Comparison of ENCODE assay signal across 8 cellular contexts in genomic region chrX:68511255-68511654, GRCh38. TPM values are rescaled to one million over a fixed set of nuclear protein-coding genes. Genes with fewer than 3 reads are reported as not detected.
DNase-seq lines count a peak whose midpoint lies in the region; ATAC-seq and TF ChIP-seq lines count a peak whose summit lies in the region.

No MANE protein-coding gene starts in this region.

- in situ Hi-C loops in mammary epithelial cell (cut with MboI; ENCODE audit: low sequenced_read_pairs in 2 of 2) = no loop called here

- H3K36me3 ChIP-seq in CD8-positive, alpha-beta memory T cell (ENCODE audit: insufficient read depth, low read length) = no peaks in the 10 kb centered on the region
- H3K36me3 ChIP-seq in mammary epithelial cell (ENCODE audit: insufficient read depth, low read length) (peaks cover 7% of the 10 kb centered on the region), aorta (ENCODE audit: control insufficient read depth in 1 of 2, insufficient read depth in 2 of 2, low read length in 1 of 2) (no peaks in the 10 kb centered on the region)

- H3K27ac Mint-ChIP-seq in CD8-positive, alpha-beta memory T cell = peak overlapping the region in 1 of 8 donors; percentile 58

- no peaks in the 10 kb centered on the region for H3K4me1 ChIP-seq in CD8-positive, alpha-beta memory T cell (ENCODE audit: insufficient read depth, low read length)
- H3K4me1 ChIP-seq in mammary epithelial cell (ENCODE audit: insufficient read depth, low read length) (no peaks in the 10 kb centered on the region), aorta (ENCODE audit: control insufficient read depth in 1 of 2, insufficient read depth in 2 of 2, low read length in 2 of 2) (no peaks in the 10 kb centered on the region)

- WGBS in mammary epithelial cell (ENCODE audit: low coverage, missing lambda C conversion rate) = 3% methylated on average over 3 of the region's 3 CpGs
- 15 to 22% methylated on average over 3 of the region's 3 CpGs for WGBS in aorta, 2 donors

- no peaks in the 10 kb centered on the region for H3K9me3 ChIP-seq in CD8-positive, alpha-beta memory T cell (ENCODE audit: low read length)
- no peaks in the 10 kb centered on the region for H3K9me3 ChIP-seq in mammary epithelial cell (replicated peaks; ENCODE audit: insufficient read depth, low read length)
- H3K9me3 ChIP-seq in aorta (ENCODE audit: control insufficient read depth, low read length) = no peaks in the 10 kb centered on the region

- ATAC-seq in HG02870 (IDR thresholded peaks at IDR 0.05; ENCODE audit: unreplicated experiment) = peak; percentile 74
- no peak for ATAC-seq in aorta (ENCODE audit: low FRiP score)
- ATAC-seq in omental fat pad (ENCODE audit: low FRiP score) = no peak

- H3K4me3 ChIP-seq in CD8-positive, alpha-beta memory T cell (ENCODE audit: low read length) = no peak overlapping the region
- H3K4me3 ChIP-seq in mammary epithelial cell (replicated peaks in 1 of 3; ENCODE audit: insufficient read depth in 1 of 3, low read depth in 2 of 3, low read length in 3 of 3) (no peak overlapping the region), aorta (ENCODE audit: low read length in 2 of 2) (no peak overlapping the region)

- DNase-seq in CD8-positive, alpha-beta memory T cell = peak in 3 of 5 donors; percentile 1 to 26 (median 14)
- DNase-seq in NCI-H2227 treated with DMSO at 0.1 percent for 48 hours (lab: John Stamatoyannopoulos, UW) = peak; percentile 53
- DNase-seq in mammary epithelial cell = peak; percentile 32
- peak; percentile 52 to 71 for DNase-seq in lung microvascular endothelial cell (ENCODE audit: low read depth in 2 of 2)
- DNase-seq in aorta = no peak
- DNase-seq in omental fat pad (ENCODE audit: low spot score) = no peak

- H3K27ac ChIP-seq in CD8-positive, alpha-beta memory T cell (ENCODE audit: low read depth, low read length) = no peak overlapping the region
- H3K27ac ChIP-seq in mammary epithelial cell (ENCODE audit: insufficient read depth, low read depth, low read length) = no peak overlapping the region
- H3K27ac ChIP-seq in aorta (ENCODE audit: low read depth in 1 of 2, low read length in 2 of 2) = no peak overlapping the region

- H3K36me3 Mint-ChIP-seq in CD8-positive, alpha-beta memory T cell = peaks cover 0 to 36% (median 0%) of the 10 kb centered on the region in 3 donors

- H3K4me3 Mint-ChIP-seq in CD8-positive, alpha-beta memory T cell = no peak overlapping the region

- peaks cover 14% of the 10 kb centered on the region for H3K79me2 ChIP-seq in mammary epithelial cell (ENCODE audit: insufficient read depth, low read length)

- H3K4me2 ChIP-seq in mammary epithelial cell (ENCODE audit: insufficient read depth, low read depth, low read length) = no peak overlapping the region

- BruUV-seq in mammary epithelial cell (replicated peaks; lab: Mats Ljungman, UMichigan) = no TSS peak

- H2AFZ ChIP-seq in mammary epithelial cell (ENCODE audit: low read depth, low read length) = no peak overlapping the region

- peaks cover 19 to 34% (median 32%) of the 10 kb centered on the region in 3 donors for H3K4me1 Mint-ChIP-seq in CD8-positive, alpha-beta memory T cell

- H3K27me3 Mint-ChIP-seq in CD8-positive, alpha-beta memory T cell = no peaks in the 10 kb centered on the region

- POLR2A ChIA-PET in CD8-positive, alpha-beta memory T cell (lab: Charles Lee) = no interaction called here

- H3K9me3 Mint-ChIP-seq in CD8-positive, alpha-beta memory T cell = no peaks in the 10 kb centered on the region

- peak; percentile 58 for TF ChIP-seq CTCF in GM12874 (IDR thresholded peaks at IDR 0.05; ENCODE audit: insufficient read depth, low read depth, low read length)
- peak; percentile 85 to 86 for TF ChIP-seq CTCF in mammary epithelial cell (conservative IDR thresholded peaks at IDR 0.05 in 1 of 2, IDR thresholded peaks at IDR 0.05 in 1 of 2; ENCODE audit: extremely low read depth in 1 of 2, insufficient read depth in 1 of 2, low read depth in 1 of 2, low read length in 2 of 2)
- TF ChIP-seq CTCF in omental fat pad (IDR thresholded peaks at IDR 0.05) = no peak

- CTCF ChIA-PET in CD8-positive, alpha-beta memory T cell (lab: Charles Lee) = no interaction called here
- CTCF ChIA-PET in mammary epithelial cell (lab: Charles Lee; ENCODE audit: low non-redundant PET) = no interaction called here

- H4K20me1 ChIP-seq in mammary epithelial cell (ENCODE audit: insufficient read depth, low read length) = no peaks in the 10 kb centered on the region

- dilution Hi-C loops in mammary epithelial cell (cut with HindIII; ENCODE audit: low sequenced_read_pairs) = no loop called here

- no peak overlapping the region for H3K9ac ChIP-seq in mammary epithelial cell (ENCODE audit: insufficient read depth, low read length)

- intact Hi-C loops in mammary epithelial cell (cut with micrococcal nuclease) (loop anchor here (1.0 to 5.0 kb wide), 5 partner anchors 200 to 1586 kb away; no protein-coding TSS in a partner anchor), aorta (cut with DNase I) (loop anchor here (5.0 to 10.0 kb wide), 2 partner anchors 294 to 776 kb away; no protein-coding TSS in a partner anchor)

- H3K27me3 ChIP-seq in CD8-positive, alpha-beta memory T cell (ENCODE audit: insufficient read depth, low read length, poor library complexity, severe bottlenecking) = no peaks in the 10 kb centered on the region
- H3K27me3 ChIP-seq in mammary epithelial cell (ENCODE audit: insufficient read depth, low read length) = no peaks in the 10 kb centered on the region
- H3K27me3 ChIP-seq in aorta (ENCODE audit: control insufficient read depth in 1 of 2, insufficient read depth in 2 of 2, low read length in 1 of 2) = no peaks in the 10 kb centered on the region

RNA-seq across cellular contexts. Expression of gene YIPF6, which starts 12.4 kb away (rescaled TPM):
- total RNA-seq in CD8-positive, alpha-beta memory T cell = 10 to 100 TPM; 17.5 to 19.4 TPM
- 20.4 TPM for polyA plus RNA-seq in CD8-positive, alpha-beta memory T cell
- total RNA-seq in mammary epithelial cell (10 to 100 TPM; 31.9 to 42.8 TPM), lung microvascular endothelial cell (11.3 and 20.0 TPM in 2 replicates), aorta (10 to 100 TPM; 39.4 to 39.9 TPM), omental fat pad (10 to 100 TPM; 20.1 to 31.2 (median 27.6) TPM)
- polyA plus RNA-seq in mammary epithelial cell (9.6 TPM), aorta (10 to 100 TPM in 1 of 2 donors, 1 to 10 TPM in 1; 8.3 to 12.1 TPM)
- polyA minus RNA-seq in mammary epithelial cell = 9.4 TPM

Comparison
In these comparisons a context has a peak if more than half of its experiments do, and no peak if none do; other contexts are left out.
1. DNase-seq: peak in CD8-positive, alpha-beta memory T cell (3 of 5), NCI-H2227 treated with DMSO at 0.1 percent for 48 hours (single experiment), mammary epithelial cell (single experiment) and lung microvascular endothelial cell (2 of 2); none in aorta (0 of 2) and omental fat pad (single experiment).
2. CTCF ChIP-seq: peak in GM12874 (single experiment) and mammary epithelial cell (2 of 2); none in omental fat pad (0 of 3).